In genomic region chr2:240234503-240234951, GRCh38 we compare ENCODE assay signal across 17 cellular contexts.
DNase-seq lines count a peak whose midpoint lies in the region; ATAC-seq, FAIRE-seq and TF ChIP-seq lines count a peak whose summit lies in the region.
"Had no signal": no experiment of that assay in that cellular context is flagged by ENCODE, and none has a peak within 500 bp of the region (broad histone marks: within the 10 kb centered on the region; RNA-seq: fewer than 3 reads in every experiment).

No MANE protein-coding gene starts in this region.

- H3K27me3 Mint-ChIP-seq in GM23338 (ENCODE audit: insufficient read depth, low read depth, poor library complexity), result peaks cover 15% of the 10 kb centered on the region

- H3K9me2 ChIP-seq in GM23338 (ENCODE audit: insufficient read depth), result peaks cover 7% of the 10 kb centered on the region

- FAIRE-seq in kidney (lab: Jason Lieb, UNC), result no peak
- FAIRE-seq: islet of Langerhans had no signal

- H3K9me3 Mint-ChIP-seq in GM23338, result peaks cover 11% of the 10 kb centered on the region
- H3K9me3 Mint-ChIP-seq: activated naive CD8-positive, alpha-beta T cell treated with anti-CD3 and anti-CD28 coated beads, Interleukin-2, amount 10 ng/mL, durations not matched to agents 7 days and 5 days had no signal

- no peak for TF ChIP-seq POLR2A in gastrocnemius medialis (IDR thresholded peaks at IDR 0.05)

- no peak for ATAC-seq in GM23338
- ATAC-seq in gastrocnemius medialis, result no peak
- no peak for ATAC-seq in GM19328 (IDR thresholded peaks at IDR 0.05; ENCODE audit: unreplicated experiment)

- no peaks in the 10 kb centered on the region for H4K20me1 ChIP-seq in GM23338 (replicated peaks; ENCODE audit: insufficient read depth)

- no peaks in the 10 kb centered on the region for H3F3A ChIP-seq in GM23338 (replicated peaks; ENCODE audit: low read depth)

- intact Hi-C loops in ascending aorta (cut with DNase I) (no loop called here), kidney (cut with DNase I) (loop anchor here (5.0 kb wide), 1 partner anchor 203 kb away; the partner anchor contains the start of gene GPC1), gastrocnemius medialis (cut with DNase I; ENCODE audit: low total_unique reads) (loop anchor here (5.0 kb wide), 3 partner anchors 108 to 333 kb away; partner anchors contain the start of gene RNPEPL1)

- no peaks in the 10 kb centered on the region for H3K79me2 ChIP-seq in GM23338 (replicated peaks; ENCODE audit: insufficient read depth)

- H3K4me2 ChIP-seq in GM23338, result no peak overlapping the region

- H2AFZ ChIP-seq in GM23338, result no peak overlapping the region

- peaks cover 0 to under 1% of the 10 kb centered on the region in 2 donors for H3K9me3 ChIP-seq in ascending aorta
- H3K9me3 ChIP-seq in kidney (ENCODE audit: control insufficient read depth in 1 of 2, low read length in 2 of 2), result peaks cover 0 to 4% of the 10 kb centered on the region in 2 donors
- no peaks in the 10 kb centered on the region for H3K9me3 ChIP-seq in gastrocnemius medialis

- no peak overlapping the region for H3K27ac Mint-ChIP-seq in GM23338
- H3K27ac Mint-ChIP-seq: activated naive CD8-positive, alpha-beta T cell treated with anti-CD3 and anti-CD28 coated beads, Interleukin-2, amount 10 ng/mL, durations not matched to agents 7 days and 5 days; dendritic cell treated with granulocyte-macrophage colony-stimulating factor and Interleukin-4, amounts not matched to agents 40 ng/mL and 50 ng/mL, for 4 days; naive B cell had no signal

- no peak overlapping the region for H3K9ac ChIP-seq in kidney (ENCODE audit: low read length in 2 of 2)

- TF ChIP-seq CTCF in GM23338 (conservative IDR thresholded peaks at IDR 0.05; ENCODE audit: low read depth in 2 of 2), result no peak
- no peak for TF ChIP-seq CTCF in ascending aorta (IDR thresholded peaks at IDR 0.05)
- no peak for TF ChIP-seq CTCF in kidney (IDR thresholded peaks at IDR 0.05; ENCODE audit: borderline replicate concordance, extremely low read depth, insufficient read depth)
- TF ChIP-seq CTCF in gastrocnemius medialis (IDR thresholded peaks at IDR 0.05 in 4 of 5, conservative IDR thresholded peaks at IDR 0.05 in 1 of 5), result no peak

- in situ Hi-C loops in gastrocnemius medialis (cut with MboI; ENCODE audit: low sequenced_read_pairs in 4 of 4), result loop anchor here in 2 of 4 donors (5.0 to 25.0 kb wide), 2 partner anchors 203 kb away; partner anchors contain the start of gene GPC1 (in 2 of the 2)

- H3K4me1 Mint-ChIP-seq in GM23338, result peaks cover 6% of the 10 kb centered on the region; the same call in 2 of the 3 replicates
- H3K4me1 Mint-ChIP-seq: activated naive CD8-positive, alpha-beta T cell treated with anti-CD3 and anti-CD28 coated beads, Interleukin-2, amount 10 ng/mL, durations not matched to agents 7 days and 5 days had no signal

- H3K27ac ChIP-seq in GM23338 (ENCODE audit: low read depth), result no peak overlapping the region
- peak overlapping the region; percentile 53 to 76 for H3K27ac ChIP-seq in ascending aorta
- H3K27ac ChIP-seq in kidney (ENCODE audit: low read depth in 2 of 2, low read length in 2 of 2), result no peak overlapping the region
- peak overlapping the region; percentile 95 to 98 (median 96) for H3K27ac ChIP-seq in gastrocnemius medialis
- H3K27ac ChIP-seq: VCaP had no signal

- H3K4me3 ChIP-seq in GM23338 (no peak overlapping the region), ascending aorta (no peak overlapping the region), kidney (ENCODE audit: low read length in 2 of 2) (no peak overlapping the region), gastrocnemius medialis (no peak overlapping the region)

- H3K4me1 ChIP-seq in GM23338 (ENCODE audit: insufficient read depth), result no peaks in the 10 kb centered on the region
- peaks cover 6 to 22% of the 10 kb centered on the region in 2 donors for H3K4me1 ChIP-seq in ascending aorta
- H3K4me1 ChIP-seq in kidney (ENCODE audit: control insufficient read depth in 1 of 2, insufficient read depth in 1 of 2, low read depth in 1 of 2, low read length in 2 of 2), result peaks cover 0 to 7% of the 10 kb centered on the region in 2 donors
- H3K4me1 ChIP-seq in gastrocnemius medialis, result peaks cover 37 to 38% of the 10 kb centered on the region in 2 donors

- peaks cover 4% of the 10 kb centered on the region; the same call in 2 of the 3 replicates for H3K36me3 Mint-ChIP-seq in GM23338 (ENCODE audit: low read depth)
- H3K36me3 Mint-ChIP-seq: activated naive CD8-positive, alpha-beta T cell treated with anti-CD3 and anti-CD28 coated beads, Interleukin-2, amount 10 ng/mL, durations not matched to agents 7 days and 5 days had no signal

- H3K4me3 Mint-ChIP-seq in GM23338, result peak overlapping the region; percentile 17; the same call in 1 of the 3 replicates
- H3K4me3 Mint-ChIP-seq: activated naive CD8-positive, alpha-beta T cell treated with anti-CD3 and anti-CD28 coated beads, Interleukin-2, amount 10 ng/mL, durations not matched to agents 7 days and 5 days; dendritic cell treated with granulocyte-macrophage colony-stimulating factor and Interleukin-4, amounts not matched to agents 40 ng/mL and 50 ng/mL, for 4 days had no signal

- no peak for DNase-seq in GM23338 (ENCODE audit: low spot score)
- DNase-seq in ascending aorta (ENCODE audit: low spot score in 2 of 2), result peak in 1 of 2 donors; percentile 59
- peak; percentile 59 for DNase-seq in kidney
- no peak for DNase-seq in gastrocnemius medialis
- no peak for DNase-seq in stimulated activated CD4-positive, alpha-beta T cell treated with anti-CD3 and anti-CD28 coated beads, Interleukin-4, amount 100 ng/mL, for 1 hour
- no peak for DNase-seq in GOT3 (lab: John Stamatoyannopoulos, UW)
- DNase-seq in stimulated activated CD4-positive, alpha-beta T cell treated with anti-CD3 and anti-CD28 coated beads, Interleukin-12 subunit alpha, Interleukin-12 subunit beta, amount 100 ng/mL, for 4 hours, result no peak
- DNase-seq: naive B cell; NCI-H1436 treated with DMSO at 0.1 percent for 48 hours; NCI-H446; OCI-M1; stimulated activated naive CD4-positive, alpha-beta T cell treated with Interleukin-2 at 50 U/mL for 16 hours had no signal

- H3K36me3 ChIP-seq in GM23338 (ENCODE audit: insufficient read depth) (no peaks in the 10 kb centered on the region), ascending aorta (no peaks in the 10 kb centered on the region), kidney (ENCODE audit: control insufficient read depth in 1 of 2, insufficient read depth in 2 of 2, low read length in 2 of 2) (no peaks in the 10 kb centered on the region), gastrocnemius medialis (no peaks in the 10 kb centered on the region)

- H3K27me3 ChIP-seq in GM23338 (ENCODE audit: insufficient read depth) (no peaks in the 10 kb centered on the region), ascending aorta (no peaks in the 10 kb centered on the region), gastrocnemius medialis (no peaks in the 10 kb centered on the region)

TF ChIP-seq in GM23338, 12 proteins besides CTCF, POLR2A, EP300 and RAD21 (continues in another document):
- no peak for TF ChIP-seq EZH2phosphoT487 (IDR thresholded peaks at IDR 0.05; ENCODE audit: unreplicated experiment)
- no peak for TF ChIP-seq STAT1 (IDR thresholded peaks at IDR 0.05; ENCODE audit: unreplicated experiment)

Comparison
In these comparisons a context has a peak if more than half of its experiments do, and no peak if none do; other contexts are left out.
1. H3K27ac ChIP-seq: peak in ascending aorta (2 of 2) and gastrocnemius medialis (4 of 4); none in GM23338 (single experiment) and kidney (0 of 2).